8 cellular contexts compared by ENCODE assay signal in genomic region chr1:18948913-18949688, GRCh38. TPM values are rescaled to one million over a fixed set of nuclear protein-coding genes. Genes with fewer than 3 reads are reported as not detected.
DNase-seq lines count a peak whose midpoint lies in the region; ATAC-seq and TF ChIP-seq lines count a peak whose summit lies in the region.

No MANE protein-coding gene starts in this region.

- DNase-seq in T-helper 1 cell, result no peak
- DNase-seq in mammary epithelial cell, result peak; percentile 53
- no peak for DNase-seq in thoracic aorta (ENCODE audit: low spot score)
- DNase-seq in stimulated activated CD4-positive, alpha-beta T cell treated with anti-CD3 and anti-CD28 coated beads, Interleukin-4, amount 100 ng/mL, for 24 hours, result no peak
- no peak for DNase-seq in stimulated activated CD8-positive, alpha-beta memory T cell treated with anti-CD3 and anti-CD28 coated beads, Interleukin-4, amount 100 ng/mL, for 48 hours
- DNase-seq in NCI-H2107 (lab: John Stamatoyannopoulos, UW), result no peak

- H3K27me3 Mint-ChIP-seq in T-helper 1 cell treated with Interleukin-12 subunit alpha and Interleukin-12 subunit beta and Interleukin-4 antibody, amounts not matched to agents 30 μg/mL and 1 μg/mL, for 36 hours (ENCODE audit: low read depth), result no peaks in the 10 kb centered on the region

- no peaks in the 10 kb centered on the region for H3K9me3 ChIP-seq in mammary epithelial cell (replicated peaks; ENCODE audit: insufficient read depth, low read length)
- no peaks in the 10 kb centered on the region for H3K9me3 ChIP-seq in liver (ENCODE audit: control insufficient read depth in 4 of 4, low read length in 3 of 4)
- H3K9me3 ChIP-seq in thoracic aorta, result no peaks in the 10 kb centered on the region

- H3K4me3 ChIP-seq in mammary epithelial cell (replicated peaks in 1 of 3; ENCODE audit: insufficient read depth in 1 of 3, low read depth in 2 of 3, low read length in 3 of 3) (peak overlapping the region in 2 of 3 experiments; percentile 36 to 43), liver (ENCODE audit: low read depth in 1 of 3, low read length in 3 of 3) (no peak overlapping the region), thoracic aorta (peak overlapping the region; percentile 70)

- H3K4me1 Mint-ChIP-seq in T-helper 1 cell treated with Interleukin-12 subunit alpha and Interleukin-12 subunit beta and Interleukin-4 antibody, amounts not matched to agents 30 μg/mL and 1 μg/mL, for 36 hours (ENCODE audit: low read depth), result peaks cover 81% of the 10 kb centered on the region

- peak in 1 of 2 donors; percentile 53 for TF ChIP-seq RAD21 in liver (IDR thresholded peaks at IDR 0.05)

- H3K4me1 ChIP-seq in mammary epithelial cell (ENCODE audit: insufficient read depth, low read length), result peaks cover 90% of the 10 kb centered on the region
- peaks cover 26 to 71% (median 54%) of the 10 kb centered on the region in 4 donors for H3K4me1 ChIP-seq in liver (ENCODE audit: control insufficient read depth in 4 of 4, insufficient read depth in 4 of 4, low read length in 3 of 4)
- peaks cover 49 to 99% of the 10 kb centered on the region in 2 donors for H3K4me1 ChIP-seq in thoracic aorta (ENCODE audit: control insufficient read depth in 1 of 2, low read depth in 2 of 2)

- H3K27ac ChIP-seq in mammary epithelial cell (ENCODE audit: insufficient read depth, low read depth, low read length) (peak overlapping the region; percentile 92), liver (ENCODE audit: low read depth in 1 of 2, low read length in 2 of 2) (peak overlapping the region; percentile 75 to 95), thoracic aorta (peak overlapping the region; percentile 88 to 97)

- dilution Hi-C loops in mammary epithelial cell (cut with HindIII; ENCODE audit: low sequenced_read_pairs), result no loop called here

- no peak for ATAC-seq in thoracic aorta (ENCODE audit: insufficient number of reproducible peaks, low FRiP score, low read depth)

- H3K27me3 ChIP-seq in mammary epithelial cell (ENCODE audit: insufficient read depth, low read length) (no peaks in the 10 kb centered on the region), liver (ENCODE audit: control insufficient read depth in 4 of 4, insufficient read depth in 4 of 4, low read length in 3 of 4) (no peaks in the 10 kb centered on the region), thoracic aorta (replicated peaks; ENCODE audit: insufficient read depth) (no peaks in the 10 kb centered on the region)

- in situ Hi-C loops in mammary epithelial cell (cut with MboI; ENCODE audit: low sequenced_read_pairs in 2 of 2), result no loop called here

- H4K20me1 ChIP-seq in mammary epithelial cell (ENCODE audit: insufficient read depth, low read length), result no peaks in the 10 kb centered on the region

- H2AFZ ChIP-seq in mammary epithelial cell (ENCODE audit: low read depth, low read length), result peak overlapping the region; percentile 3

- TF ChIP-seq CTCF in mammary epithelial cell (conservative IDR thresholded peaks at IDR 0.05 in 1 of 2, IDR thresholded peaks at IDR 0.05 in 1 of 2; ENCODE audit: extremely low read depth in 1 of 2, insufficient read depth in 1 of 2, low read depth in 1 of 2, low read length in 2 of 2) (peak in 1 of 2 donors; percentile 6), liver (IDR thresholded peaks at IDR 0.05; ENCODE audit: low read depth, low read length, missing input control) (peak; percentile 29), thoracic aorta (IDR thresholded peaks at IDR 0.05) (no peak)

- H3K36me3 ChIP-seq in mammary epithelial cell (ENCODE audit: insufficient read depth, low read length) (peaks cover 2% of the 10 kb centered on the region), liver (ENCODE audit: control insufficient read depth in 4 of 4, insufficient read depth in 3 of 4, low read depth in 1 of 4, low read length in 3 of 4) (no peaks in the 10 kb centered on the region), thoracic aorta (no peaks in the 10 kb centered on the region)

- TSS peak; percentile 31 for BruUV-seq in mammary epithelial cell (replicated peaks; lab: Mats Ljungman, UMichigan)

- CTCF ChIA-PET in mammary epithelial cell (lab: Charles Lee; ENCODE audit: low non-redundant PET), result no interaction called here

- intact Hi-C loops in mammary epithelial cell (cut with micrococcal nuclease), result loop anchor here (1.0 kb wide), 3 partner anchors 9 to 126 kb away; no protein-coding TSS in a partner anchor

- WGBS in mammary epithelial cell (ENCODE audit: low coverage, missing lambda C conversion rate), result 8% methylated on average over 19 of the region's 23 CpGs
- WGBS in liver, result 18% methylated on average over 23 of the region's 23 CpGs

- H3K9ac ChIP-seq in mammary epithelial cell (ENCODE audit: insufficient read depth, low read length) (peak overlapping the region; percentile 77), liver (ENCODE audit: low read depth in 1 of 2, low read length in 2 of 2) (peak overlapping the region in 1 of 2 donors; percentile 24)

- H3K4me3 Mint-ChIP-seq in T-helper 1 cell treated with Interleukin-12 subunit alpha and Interleukin-12 subunit beta and Interleukin-4 antibody, amounts not matched to agents 30 μg/mL and 1 μg/mL, for 36 hours, result peak overlapping the region; percentile 84

- no peaks in the 10 kb centered on the region for H3K9me3 Mint-ChIP-seq in T-helper 1 cell treated with Interleukin-12 subunit alpha and Interleukin-12 subunit beta and Interleukin-4 antibody, amounts not matched to agents 30 μg/mL and 1 μg/mL, for 36 hours

- H3K27ac Mint-ChIP-seq in T-helper 1 cell treated with Interleukin-12 subunit alpha and Interleukin-12 subunit beta and Interleukin-4 antibody, amounts not matched to agents 30 μg/mL and 1 μg/mL, for 36 hours, result peak overlapping the region; percentile 99

- H3K4me2 ChIP-seq in mammary epithelial cell (ENCODE audit: insufficient read depth, low read depth, low read length), result peak overlapping the region; percentile 96

- peaks cover 9% of the 10 kb centered on the region for H3K36me3 Mint-ChIP-seq in T-helper 1 cell treated with Interleukin-12 subunit alpha and Interleukin-12 subunit beta and Interleukin-4 antibody, amounts not matched to agents 30 μg/mL and 1 μg/mL, for 36 hours (ENCODE audit: low read depth)

- H3K79me2 ChIP-seq in mammary epithelial cell (ENCODE audit: insufficient read depth, low read length), result peaks cover 99% of the 10 kb centered on the region

TF ChIP-seq in liver, 16 proteins besides CTCF, POLR2A, EP300 and RAD21 (continues in another document):
- TF ChIP-seq FOXA1 (IDR thresholded peaks at IDR 0.05), result peak; percentile 46
- no peak for TF ChIP-seq JUND (IDR thresholded peaks at IDR 0.05)
- TF ChIP-seq EGR1 (IDR thresholded peaks at IDR 0.05; ENCODE audit: low read depth in 2 of 2), result no peak
- TF ChIP-seq ZBTB33 (IDR thresholded peaks at IDR 0.05), result no peak
- peak; percentile 5 to 61 for TF ChIP-seq RXRA (IDR thresholded peaks at IDR 0.05)
- TF ChIP-seq YY1 (IDR thresholded peaks at IDR 0.05), result peak; percentile 34
- TF ChIP-seq TAF1 (conservative IDR thresholded peaks at IDR 0.05), result no peak
- peak; percentile 76 for TF ChIP-seq FOXA2 (IDR thresholded peaks at IDR 0.05)
- peak; percentile 37 for TF ChIP-seq MAX (IDR thresholded peaks at IDR 0.05)
- TF ChIP-seq HNF4A (conservative IDR thresholded peaks at IDR 0.05), result peak; percentile 73 to 81
- TF ChIP-seq NR2F2 (IDR thresholded peaks at IDR 0.05), result peak; percentile 23

RNA-seq across cellular contexts. Expression of gene IFFO2, which starts 7.4 kb away (rescaled TPM):
- 100 to 1,000 TPM in 1 of 2 donors, 10 to 100 TPM in 1; 94.8 to 304 TPM for total RNA-seq in mammary epithelial cell
- 66.9 TPM for polyA plus RNA-seq in mammary epithelial cell
- polyA minus RNA-seq in mammary epithelial cell, result 116 TPM
- total RNA-seq in liver, result 1 to 10 TPM; 2.6 to 7.4 TPM
- 1 to 10 TPM in 1 of 2 donors, under 1 TPM in 1; 0.88 to 3.4 TPM for polyA plus RNA-seq in liver
- total RNA-seq in thoracic aorta, result 10 to 100 TPM; 24.8 to 27.7 TPM

RNA-seq across cellular contexts. Expression of gene ALDH4A1, which starts 46.7 kb away (rescaled TPM):
- total RNA-seq in mammary epithelial cell (10 to 100 TPM; 24.0 to 41.4 TPM), liver (100 to 1,000 TPM; 162 to 287 TPM), thoracic aorta (10 to 100 TPM in 1 of 2 donors, 1 to 10 TPM in 1; 9.6 to 24.2 TPM)
- polyA plus RNA-seq in mammary epithelial cell (35.3 TPM), liver (100 to 1,000 TPM; 201 to 424 TPM)
- 24.8 TPM for polyA minus RNA-seq in mammary epithelial cell

Comparison
In these comparisons a context has a peak if more than half of its experiments do, and no peak if none do; other contexts are left out.
1. H3K4me3 ChIP-seq: peak in mammary epithelial cell (2 of 3) and thoracic aorta (single experiment); none in liver (0 of 3).
2. Peak in every context shown above with its lines, with median percentiles within 50 percentile points of each other: H3K27ac ChIP-seq.